34 cellular contexts compared by ENCODE assay signal in genomic region chr10:52631146-52631545, GRCh38.
"Had no signal": no experiment of that assay in that cellular context is flagged by ENCODE, and none has a peak within 500 bp of the region (broad histone marks: within the 10 kb centered on the region; RNA-seq: fewer than 3 reads in every experiment).

No MANE protein-coding gene starts in this region.

- H3K4me3 Mint-ChIP-seq: activated B cell treated with CpG ODN at 0.5 μM for 24 hours; activated CD4-positive, alpha-beta memory T cell treated with anti-CD3 and anti-CD28 coated beads for 36 hours; activated CD4-positive, alpha-beta T cell treated with anti-CD3 and anti-CD28 coated beads, Interleukin-2, amount 10 ng/mL, durations not matched to agents 24 days and 14 days; activated CD8-positive, alpha-beta T cell treated with anti-CD3 and anti-CD28 coated beads for 36 hours; activated naive CD4-positive, alpha-beta T cell treated with anti-CD3 and anti-CD28 coated beads for 36 hours; activated naive CD8-positive, alpha-beta T cell treated with anti-CD3 and anti-CD28 coated beads for 36 hours; activated T-cell treated with anti-CD3 and anti-CD28 coated beads, Interleukin-2, amount 50 U/mL, for 4 hours; activated T-cell treated with anti-CD3 and anti-CD28 coated beads, Interleukin-2, amount 50 U/mL, for 72 hours; activated T-helper 1 cell treated with anti-CD3 and anti-CD28 coated beads, Interleukin-12 subunit alpha, Interleukin-12 subunit beta, Interleukin-2, Interleukin-4 antibody, amounts not matched to agents 30 ng/mL and 10 ng/mL and 1 ng/mL, durations not matched to agents 14 hours and 24 hours and 36 hours; activated T-helper 17 cell treated with anti-CD3 and anti-CD28 coated beads, Interleukin-2, amount 50 U/mL, for 72 hours; T-helper 1 cell treated with Interleukin-12 subunit alpha and Interleukin-12 subunit beta and Interleukin-4 antibody, amounts not matched to agents 30 μg/mL and 1 μg/mL, for 36 hours; T-helper 2 cell treated with Interferon-gamma antibody and Interleukin-4, amounts not matched to agents 5 μg/mL and 100 μg/mL, for 36 hours had no signal

- H3K27ac Mint-ChIP-seq: activated B cell treated with CpG ODN at 0.5 μM for 24 hours; activated CD4-positive, alpha-beta memory T cell treated with anti-CD3 and anti-CD28 coated beads for 36 hours; activated CD4-positive, alpha-beta T cell treated with anti-CD3 and anti-CD28 coated beads, Interleukin-2, amount 10 ng/mL, durations not matched to agents 24 days and 14 days; activated CD8-positive, alpha-beta T cell treated with anti-CD3 and anti-CD28 coated beads for 36 hours; activated naive CD4-positive, alpha-beta T cell treated with anti-CD3 and anti-CD28 coated beads for 36 hours; activated naive CD4-positive, alpha-beta T cell treated with anti-CD3 and anti-CD28 coated beads, Interleukin-2, amount 50 U/mL, for 72 hours; activated naive CD8-positive, alpha-beta T cell treated with anti-CD3 and anti-CD28 coated beads for 36 hours; activated T-cell treated with anti-CD3 and anti-CD28 coated beads, Interleukin-2, amount 50 U/mL, for 72 hours; activated T-helper 1 cell treated with anti-CD3 and anti-CD28 coated beads, Interleukin-12 subunit alpha, Interleukin-12 subunit beta, Interleukin-2, Interleukin-4 antibody, amounts not matched to agents 30 ng/mL and 10 ng/mL and 1 ng/mL, durations not matched to agents 14 hours and 24 hours and 36 hours; activated T-helper 17 cell treated with anti-CD3 and anti-CD28 coated beads, Interleukin-2, amount 50 U/mL, for 72 hours; T-helper 1 cell treated with Interleukin-12 subunit alpha and Interleukin-12 subunit beta and Interleukin-4 antibody, amounts not matched to agents 30 μg/mL and 1 μg/mL, for 36 hours; T-helper 2 cell treated with Interferon-gamma antibody and Interleukin-4, amounts not matched to agents 5 μg/mL and 100 μg/mL, for 36 hours had no signal

- H3K4me1 Mint-ChIP-seq: activated B cell treated with CpG ODN at 0.5 μM for 24 hours; activated CD4-positive, alpha-beta T cell treated with anti-CD3 and anti-CD28 coated beads, Interleukin-2, amount 10 ng/mL, durations not matched to agents 24 days and 14 days; activated naive CD8-positive, alpha-beta T cell treated with anti-CD3 and anti-CD28 coated beads for 36 hours; activated T-helper 17 cell treated with anti-CD3 and anti-CD28 coated beads, Interleukin-2, amount 50 U/mL, for 72 hours had no signal

- H3K36me3 Mint-ChIP-seq: activated CD4-positive, alpha-beta memory T cell treated with anti-CD3 and anti-CD28 coated beads for 36 hours; activated naive CD4-positive, alpha-beta T cell treated with anti-CD3 and anti-CD28 coated beads, Interleukin-2, amount 50 U/mL, for 72 hours; activated naive CD8-positive, alpha-beta T cell treated with anti-CD3 and anti-CD28 coated beads for 36 hours had no signal

- H3K27me3 Mint-ChIP-seq: activated B cell treated with CpG ODN at 0.5 μM for 24 hours; activated CD4-positive, alpha-beta memory T cell treated with anti-CD3 and anti-CD28 coated beads for 36 hours; activated CD4-positive, alpha-beta T cell treated with anti-CD3 and anti-CD28 coated beads, Interleukin-2, amount 10 ng/mL, durations not matched to agents 24 days and 14 days; activated CD8-positive, alpha-beta T cell treated with anti-CD3 and anti-CD28 coated beads for 36 hours; activated naive CD8-positive, alpha-beta T cell treated with anti-CD3 and anti-CD28 coated beads for 36 hours; activated T-helper 17 cell treated with anti-CD3 and anti-CD28 coated beads, Interleukin-2, amount 50 U/mL, for 72 hours had no signal

- H3K9me3 Mint-ChIP-seq: activated B cell treated with CpG ODN at 0.5 μM for 24 hours; activated CD4-positive, alpha-beta T cell treated with anti-CD3 and anti-CD28 coated beads, Interleukin-2, amount 10 ng/mL, durations not matched to agents 24 days and 14 days; activated naive CD8-positive, alpha-beta T cell treated with anti-CD3 and anti-CD28 coated beads for 36 hours; activated T-helper 1 cell treated with anti-CD3 and anti-CD28 coated beads, Interleukin-12 subunit alpha, Interleukin-12 subunit beta, Interleukin-2, Interleukin-4 antibody, amounts not matched to agents 30 ng/mL and 10 ng/mL and 1 ng/mL, durations not matched to agents 14 hours and 24 hours and 36 hours; T-helper 1 cell treated with Interleukin-12 subunit alpha and Interleukin-12 subunit beta and Interleukin-4 antibody, amounts not matched to agents 30 μg/mL and 1 μg/mL, for 36 hours; T-helper 2 cell treated with Interferon-gamma antibody and Interleukin-4, amounts not matched to agents 5 μg/mL and 100 μg/mL, for 36 hours had no signal

- DNase-seq: activated B cell treated with CpG ODN at 0.5 μM for 24 hours; activated CD4-positive, alpha-beta memory T cell treated with anti-CD3 and anti-CD28 coated beads for 36 hours; activated CD4-positive, alpha-beta T cell treated with anti-CD3 and anti-CD28 coated beads for 4 hours; activated CD4-positive, alpha-beta T cell treated with anti-CD3 and anti-CD28 coated beads, Interleukin-2, amount 10 ng/mL, durations not matched to agents 24 days and 14 days; activated CD4-positive, alpha-beta T cell treated with anti-CD3 and anti-CD28 coated beads, Interleukin-2, amount 50 U/mL, for 1 hour; activated CD4-positive, alpha-beta T cell treated with anti-CD3 and anti-CD28 coated beads, Interleukin-2, amount 50 U/mL, for 4 hours; activated CD4-positive, CD25-positive, alpha-beta regulatory T cell treated with anti-CD3 and anti-CD28 coated beads, Interleukin-2, amount 50 U/mL, for 72 hours; activated CD8-positive, alpha-beta memory T cell treated with anti-CD3 and anti-CD28 coated beads, Interleukin-2, amount 50 U/mL, for 4 hours; activated CD8-positive, alpha-beta T cell treated with anti-CD3 and anti-CD28 coated beads for 36 hours; activated effector memory CD4-positive, alpha-beta T cell treated with anti-CD3 and anti-CD28 coated beads, Interleukin-2, amount 50 U/mL, for 16 hours; activated gamma-delta T cell treated with Interleukin-2 at 50 U/mL for 16 hours; activated naive CD4-positive, alpha-beta T cell; activated naive CD4-positive, alpha-beta T cell treated with anti-CD3 and anti-CD28 coated beads for 36 hours; activated naive CD4-positive, alpha-beta T cell treated with anti-CD3 and anti-CD28 coated beads, Interleukin-2, amount 50 U/mL, for 16 hours; activated naive CD8-positive, alpha-beta T cell treated with anti-CD3 and anti-CD28 coated beads for 36 hours; activated T-cell treated with anti-CD3 and anti-CD28 coated beads for 4 hours; activated T-cell treated with anti-CD3 and anti-CD28 coated beads, Interleukin-2, amount 50 U/mL, for 1 hour; activated T-cell treated with anti-CD3 and anti-CD28 coated beads, Interleukin-2, amount 50 U/mL, for 4 hours; activated T-cell treated with anti-CD3 and anti-CD28 coated beads, Interleukin-2, amount 50 U/mL, for 72 hours; adrenal gland; amniotic stem cell; aorta; body of pancreas; brain microvascular endothelial cell; central memory CD4-positive, alpha-beta T cell; cerebellar nuclear complex; T-helper 1 cell; T-helper 2 cell; T-helper 9 cell had no signal
